In the genomic region with DNA sequence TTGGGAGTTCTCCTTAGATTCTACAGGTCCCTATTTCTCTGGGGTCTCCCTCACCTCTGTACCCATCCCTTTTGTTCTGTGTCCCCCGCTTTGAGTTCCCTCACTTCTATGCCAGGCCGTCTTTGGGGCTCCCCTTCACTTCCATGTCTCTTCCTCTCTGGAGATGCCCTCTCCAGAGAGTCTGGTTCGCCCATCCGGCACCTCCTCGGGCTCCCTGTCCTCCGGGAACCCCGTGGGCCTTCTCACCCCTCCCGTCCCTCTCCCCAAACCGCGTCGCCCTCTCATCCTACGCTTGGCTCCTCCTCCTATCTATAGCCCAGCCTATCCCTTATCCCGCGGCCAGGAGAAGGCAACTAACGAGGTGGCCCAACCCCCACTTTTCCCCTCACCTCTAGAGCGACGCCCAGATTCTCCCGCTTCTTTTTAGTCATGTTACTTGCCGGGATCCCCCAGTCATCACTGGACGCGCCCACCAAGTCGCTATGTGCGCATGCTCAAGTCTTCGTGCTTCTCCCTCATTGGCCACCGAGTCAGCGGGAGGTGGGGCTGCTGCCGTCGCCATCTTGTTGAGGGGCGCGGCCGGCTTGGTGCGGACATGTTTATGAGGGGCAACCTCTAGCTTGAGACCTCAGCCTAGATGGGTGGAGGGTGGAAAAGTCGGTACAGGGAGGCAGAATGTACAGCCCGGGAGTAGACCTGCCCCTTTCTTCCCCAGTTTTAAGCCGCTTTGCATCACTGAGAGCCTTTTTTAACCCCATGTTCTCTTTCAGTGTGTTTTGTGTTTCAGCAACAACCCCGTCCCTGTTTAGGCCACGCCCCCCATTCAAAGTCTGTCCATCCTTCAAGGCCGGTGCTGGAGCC, we compare ENCODE assay signal across 2 cellular contexts.
TF ChIP-seq lines count a peak whose summit lies in the region.

Gene CCDC167, minus strand, starts transcription at position 461 of the 861 bp plus-strand sequence. Its CDS starts 30 bp downstream, at position 431.

TF ChIP-seq in HCT116, 20 proteins besides CTCF, POLR2A, EP300 and RAD21 (continued from another document):
- TF ChIP-seq REST (IDR thresholded peaks at IDR 0.05; ENCODE audit: low read depth) (no peak), ZFX (IDR thresholded peaks at IDR 0.05) (no peak), SRF (IDR thresholded peaks at IDR 0.05; ENCODE audit: low read depth) (no peak), SIN3A (IDR thresholded peaks at IDR 0.05; ENCODE audit: low read depth) (no peak), ELF1 (IDR thresholded peaks at IDR 0.05; ENCODE audit: borderline replicate concordance, low read depth) (no peak), EZH2phosphoT487 (IDR thresholded peaks at IDR 0.05; ENCODE audit: borderline replicate concordance) (no peak), TCF7L2 (IDR thresholded peaks at IDR 0.05; ENCODE audit: borderline replicate concordance, extremely low read depth, insufficient read depth, insufficient read length) (no peak), EZH2 (IDR thresholded peaks at IDR 0.05) (no peak), YY1 (IDR thresholded peaks at IDR 0.05; ENCODE audit: extremely low read depth, insufficient replicate concordance, low read depth, low read length) (peak; percentile 100), CBX3 (IDR thresholded peaks at IDR 0.05; ENCODE audit: low read depth) (no peak), POLR2AphosphoS5 (IDR thresholded peaks at IDR 0.05; ENCODE audit: low read depth, low read length) (peak; percentile 78)
- TF ChIP-seq, protein P1, sequence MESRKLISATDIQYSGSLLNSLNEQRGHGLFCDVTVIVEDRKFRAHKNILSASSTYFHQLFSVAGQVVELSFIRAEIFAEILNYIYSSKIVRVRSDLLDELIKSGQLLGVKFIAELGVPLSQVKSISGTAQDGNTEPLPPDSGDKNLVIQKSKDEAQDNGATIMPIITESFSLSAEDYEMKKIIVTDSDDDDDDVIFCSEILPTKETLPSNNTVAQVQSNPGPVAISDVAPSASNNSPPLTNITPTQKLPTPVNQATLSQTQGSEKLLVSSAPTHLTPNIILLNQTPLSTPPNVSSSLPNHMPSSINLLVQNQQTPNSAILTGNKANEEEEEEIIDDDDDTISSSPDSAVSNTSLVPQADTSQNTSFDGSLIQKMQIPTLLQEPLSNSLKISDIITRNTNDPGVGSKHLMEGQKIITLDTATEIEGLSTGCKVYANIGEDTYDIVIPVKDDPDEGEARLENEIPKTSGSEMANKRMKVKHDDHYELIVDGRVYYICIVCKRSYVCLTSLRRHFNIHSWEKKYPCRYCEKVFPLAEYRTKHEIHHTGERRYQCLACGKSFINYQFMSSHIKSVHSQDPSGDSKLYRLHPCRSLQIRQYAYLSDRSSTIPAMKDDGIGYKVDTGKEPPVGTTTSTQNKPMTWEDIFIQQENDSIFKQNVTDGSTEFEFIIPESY (IDR thresholded peaks at IDR 0.05; ENCODE audit: extremely low read depth, insufficient replicate concordance, low read length), result no peak
TF ChIP-seq in HCT116: peak in this region for 5.

TF ChIP-seq in neural cell, 6 proteins besides CTCF, POLR2A, EP300 and RAD21 (continued from another document):
- TF ChIP-seq MXI1 (conservative IDR thresholded peaks at IDR 0.05; ENCODE audit: poor library complexity, severe bottlenecking), result peak; percentile 80
